Comparison of ENCODE assay signal across 17 cellular contexts in the genomic region with DNA sequence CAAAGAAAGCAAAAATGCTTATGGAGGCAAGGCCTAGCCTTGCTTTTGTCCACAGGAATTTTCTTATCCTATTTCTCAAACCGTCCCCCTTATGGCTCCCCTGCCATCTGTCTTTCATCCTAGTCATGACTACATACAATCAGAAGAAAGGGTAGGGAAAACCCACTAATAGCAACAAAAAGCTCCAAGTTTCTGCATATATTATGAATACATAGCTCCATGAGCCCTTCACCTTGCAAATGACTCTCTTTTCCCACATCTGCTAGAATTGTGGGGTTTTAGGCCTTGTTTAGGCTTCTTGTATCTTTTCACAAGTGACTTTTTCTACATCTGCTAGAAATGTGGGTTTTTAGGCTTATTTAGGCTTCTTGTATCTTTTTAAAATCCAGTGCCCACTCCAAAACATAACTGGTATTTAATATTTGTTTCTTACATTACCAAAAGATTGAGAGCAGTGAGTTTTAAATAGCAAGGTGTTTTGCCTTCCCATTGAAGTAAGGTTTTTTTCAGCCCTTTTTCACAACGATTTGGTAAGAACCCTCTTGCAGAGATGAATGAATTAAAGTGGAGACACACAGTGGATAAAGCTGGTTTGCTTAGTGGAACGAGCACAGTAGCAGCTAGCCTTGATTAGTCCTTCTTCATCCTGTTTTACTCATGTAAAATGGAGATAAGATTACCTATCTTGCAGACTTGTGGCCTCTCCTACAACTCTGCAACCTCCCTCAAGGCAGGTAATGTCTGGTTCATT. TPM values are rescaled to one million over a fixed set of nuclear protein-coding genes. Genes with fewer than 3 reads are reported as not detected.
A peak's percentile ranks its signal among the peaks of the same experiment; 100 is the strongest.
DNase-seq lines count a peak whose midpoint lies in the region; ATAC-seq, FAIRE-seq and TF ChIP-seq lines count a peak whose summit lies in the region.
"Had no signal": no experiment of that assay in that cellular context is flagged by ENCODE, and none has a peak within 500 bp of the region (broad histone marks: within the 10 kb centered on the region; RNA-seq: fewer than 3 reads in every experiment).

No MANE protein-coding gene starts in this region.

- no peak for TF ChIP-seq RAD21 in HepG2 (CRISPR knock-in tag; IDR thresholded peaks at IDR 0.05)
- no peak for TF ChIP-seq RAD21 in GM12878 (IDR thresholded peaks at IDR 0.05; ENCODE audit: insufficient read depth, low read depth, low read length)

- H2AFZ ChIP-seq in HepG2 (ENCODE audit: low read length) (no peak overlapping the region), GM12878 (ENCODE audit: control insufficient read depth, low read depth, low read length) (no peak overlapping the region), keratinocyte (ENCODE audit: control insufficient read depth, low read length) (no peak overlapping the region)

- dilution Hi-C loops in keratinocyte (cut with MboI; ENCODE audit: extremely low pct_ligation_motif_present, low sequenced_read_pairs) = loop anchor here (25.0 kb wide), 1 partner anchor 152 kb away; no protein-coding TSS in a partner anchor

- H3K27me3 ChIP-seq in HepG2 (ENCODE audit: control insufficient read depth in 1 of 2, insufficient read depth in 2 of 2, low read length in 2 of 2) = no peaks in the 10 kb centered on the region; a peak in 1 of 5 replicates
- H3K27me3 ChIP-seq in right lobe of liver = no peaks in the 10 kb centered on the region
- H3K27me3 ChIP-seq in GM12878 (replicated peaks in 1 of 2; ENCODE audit: control insufficient read depth in 2 of 2, insufficient read depth in 2 of 2, low read length in 1 of 2) = no peaks in the 10 kb centered on the region
- no peaks in the 10 kb centered on the region for H3K27me3 ChIP-seq in keratinocyte (ENCODE audit: control insufficient read depth, extremely low read depth, insufficient read depth, low read length)
- H3K27me3 ChIP-seq in upper lobe of right lung = no peaks in the 10 kb centered on the region
- H3K27me3 ChIP-seq in MG63 = no peaks in the 10 kb centered on the region

- ATAC-seq in HepG2 (no peak), right lobe of liver (no peak), GM12878 (no peak), upper lobe of right lung (no peak), HG03175 (IDR thresholded peaks at IDR 0.05; ENCODE audit: unreplicated experiment) (no peak)
- ATAC-seq: stimulated activated naive B cell treated with anti-CD40 and anti-IgM and Interleukin-4, amounts not matched to agents 10 μg/mL and 1 μg/mL and 100 μg/mL, for 72 hours had no signal

- DNase-seq in HepG2 (ENCODE audit: low spot score) = no peak
- DNase-seq in right lobe of liver = no peak
- DNase-seq in GM12878 (ENCODE audit: low read depth, low spot score) = no peak
- DNase-seq in keratinocyte (ENCODE audit: low read depth, low spot score) = no peak
- DNase-seq in upper lobe of right lung = no peak
- no peak for DNase-seq in MG63
- no peak for DNase-seq in NCI-H146 (lab: John Stamatoyannopoulos, UW)
- DNase-seq: anterior cingulate cortex; DMS79 treated with DMSO at 0.1 percent for 48 hours; NCI-H1105 treated with DMSO at 0.1 percent for 48 hours; NCI-H510A treated with DMSO at 0.1 percent for 48 hours; SHP77; stimulated activated CD4-positive, alpha-beta T cell treated with anti-CD3 and anti-CD28 coated beads, Interleukin-2, amount 100 ng/mL, for 48 hours; stimulated activated naive B cell treated with anti-CD40 and anti-IgM and Interleukin-4, amounts not matched to agents 10 μg/mL and 1 μg/mL and 100 μg/mL, for 72 hours had no signal

- no peak for TF ChIP-seq POLR2A in HepG2 (IDR thresholded peaks at IDR 0.05; ENCODE audit: insufficient read depth in 1 of 2, low read depth in 2 of 2, low read length in 2 of 2)
- TF ChIP-seq POLR2A in right lobe of liver (IDR thresholded peaks at IDR 0.05) = no peak
- no peak for TF ChIP-seq POLR2A in GM12878 (IDR thresholded peaks at IDR 0.05; ENCODE audit: low read depth, low read length)

- RAD21 ChIA-PET in GM12878 (lab: Charles Lee; ENCODE audit: unreplicated experiment) = interaction anchor here (0.6 to 11.0 kb wide), 6 partner anchors 22 to 128 kb away, joined by 3 to 225 read pairs (median 3); no protein-coding TSS in a partner anchor

- BruUV-seq in HepG2 (replicated peaks; lab: Mats Ljungman, UMichigan) (no TSS peak), GM12878 (replicated peaks; lab: Mats Ljungman, UMichigan) (no TSS peak)

- H3K27ac ChIP-seq in HepG2 (ENCODE audit: extremely low read length, insufficient read depth, low read length) (peak overlapping the region; percentile 6), right lobe of liver (no peak overlapping the region), GM12878 (ENCODE audit: control insufficient read depth, insufficient read depth) (no peak overlapping the region), keratinocyte (ENCODE audit: control insufficient read depth, insufficient read depth, low read length) (peak overlapping the region; percentile 87), upper lobe of right lung (peak overlapping the region; percentile 26)

- H3K4me3 ChIP-seq in HepG2 (replicated peaks in 1 of 3; ENCODE audit: insufficient read depth in 1 of 3, low read depth in 2 of 3, low read length in 3 of 3) = no peak overlapping the region
- no peak overlapping the region for H3K4me3 ChIP-seq in right lobe of liver
- no peak overlapping the region for H3K4me3 ChIP-seq in GM12878
- no peak overlapping the region for H3K4me3 ChIP-seq in keratinocyte (ENCODE audit: control insufficient read depth in 2 of 3, extremely low read depth in 1 of 3, insufficient read depth in 2 of 3, low read depth in 1 of 3, low read length in 3 of 3)
- no peak overlapping the region for H3K4me3 ChIP-seq in upper lobe of right lung
- H3K4me3 ChIP-seq in MG63 = no peak overlapping the region

- CTCF ChIA-PET in HepG2 (lab: Yijun Ruan, JAX; ENCODE audit: low intra/inter-chr PET ratio, low total read pairs) = no interaction called here
- CTCF ChIA-PET in GM12878 (lab: Yijun Ruan, JAX) = interaction anchor here (0.7 to 8.6 kb wide), 10 partner anchors 32 to 156 kb away, joined by 3 to 107 read pairs (median 4); no protein-coding TSS in a partner anchor

- no peaks in the 10 kb centered on the region for H3K9me1 ChIP-seq in keratinocyte (ENCODE audit: control insufficient read depth, extremely low read depth, insufficient read depth, low read length)

- no peak overlapping the region for H3K9ac ChIP-seq in HepG2 (ENCODE audit: insufficient read depth, low read depth, low read length)
- no peak overlapping the region for H3K9ac ChIP-seq in GM12878 (ENCODE audit: control insufficient read depth, insufficient read depth, low read length)
- peak overlapping the region; percentile 99 for H3K9ac ChIP-seq in keratinocyte (ENCODE audit: control insufficient read depth, extremely low read depth, insufficient read depth, low read length)

- H3K79me2 ChIP-seq in HepG2 (ENCODE audit: insufficient read depth, low read length) = peaks cover 28% of the 10 kb centered on the region
- peaks cover 25% of the 10 kb centered on the region for H3K79me2 ChIP-seq in GM12878 (ENCODE audit: control insufficient read depth, insufficient read depth, low read length)
- H3K79me2 ChIP-seq in keratinocyte (ENCODE audit: control insufficient read depth, insufficient read depth, low read length) = peaks cover 25% of the 10 kb centered on the region

- intact Hi-C loops in HepG2 (cut with micrococcal nuclease; ENCODE audit: unreplicated experiment) (loop anchor here (1.0 to 5.0 kb wide), 3 partner anchors 8 to 262 kb away; no protein-coding TSS in a partner anchor), right lobe of liver (cut with DNase I) (no loop called here), GM12878 (cut with micrococcal nuclease; ENCODE audit: unreplicated experiment) (loop anchor here (5.0 to 10.0 kb wide), 4 partner anchors 43 to 355 kb away; a partner anchor contains a TSS), upper lobe of right lung (cut with DNase I) (no loop called here)

- H3K4me1 ChIP-seq in HepG2 (ENCODE audit: insufficient read depth, low read length) = peaks cover 27% of the 10 kb centered on the region
- H3K4me1 ChIP-seq in right lobe of liver = peaks cover 0 to 13% (median 3%) of the 10 kb centered on the region in 4 donors
- peaks cover 4% of the 10 kb centered on the region for H3K4me1 ChIP-seq in GM12878 (ENCODE audit: control insufficient read depth, insufficient read depth, low read length)
- H3K4me1 ChIP-seq in keratinocyte (ENCODE audit: control insufficient read depth, extremely low read depth, insufficient read depth, low read length) = peaks cover 12% of the 10 kb centered on the region
- H3K4me1 ChIP-seq in upper lobe of right lung = peaks cover 19% of the 10 kb centered on the region

- SMC1A ChIA-PET in GM12878 (lab: Charles Lee; ENCODE audit: uncharacterized antibody, unreplicated experiment) = interaction anchor here (0.8 to 11.4 kb wide), 12 partner anchors 11 to 157 kb away, joined by 3 to 197 read pairs (median 3); no protein-coding TSS in a partner anchor

- 71% methylated on average over 3 of the region's 3 CpGs for WGBS in HepG2 (ENCODE audit: low lambda C conversion rate)
- 32% methylated on average over 3 of the region's 3 CpGs for WGBS in right lobe of liver (ENCODE audit: insufficient coverage, low coverage, low lambda C conversion rate, missing lambda C conversion rate)
- 58% methylated on average over 3 of the region's 3 CpGs for WGBS in GM12878 (ENCODE audit: insufficient coverage, insufficient replicate concordance, low lambda C conversion rate, missing lambda C conversion rate)

- H3K36me3 ChIP-seq in HepG2 (replicated peaks in 1 of 2; ENCODE audit: control insufficient read depth in 1 of 2, insufficient read depth in 2 of 2, low read length in 2 of 2) (peaks cover 1 to 14% of the 10 kb centered on the region in 2 experiments; a peak in 2 of 5 replicates), right lobe of liver (peaks cover 0 to 19% (median 5%) of the 10 kb centered on the region in 4 donors), GM12878 (ENCODE audit: control insufficient read depth in 2 of 2, insufficient read depth in 2 of 2, low read length in 1 of 2) (0 out of 4 replicates have a peak, but pooled peaks cover 0 to 3% of the 10 kb centered on the region in 2 experiments), keratinocyte (ENCODE audit: control insufficient read depth in 2 of 2, extremely low read depth in 1 of 2, insufficient read depth in 2 of 2, low read length in 2 of 2) (peaks cover 6 to 29% of the 10 kb centered on the region in 2 experiments), upper lobe of right lung (peaks cover 24% of the 10 kb centered on the region), MG63 (peaks cover 55% of the 10 kb centered on the region)

- TF ChIP-seq EP300 in HepG2 (IDR thresholded peaks at IDR 0.05; ENCODE audit: low read depth in 2 of 2, low read length in 2 of 2) (no peak), HepG2 (CRISPR knock-in tag; IDR thresholded peaks at IDR 0.05; ENCODE audit: borderline replicate concordance) (no peak), GM12878 (IDR thresholded peaks at IDR 0.05; ENCODE audit: borderline replicate concordance in 1 of 2, control insufficient read depth in 1 of 2, low read depth in 2 of 2, low read length in 2 of 2) (no peak)

- FAIRE-seq in HepG2 (lab: Jason Lieb, UNC) (no peak), GM12878 (lab: Jason Lieb, UNC) (no peak), keratinocyte (lab: Jason Lieb, UNC) (peak; percentile 13)
- FAIRE-seq: GM12892, TTC549 had no signal

- TF ChIP-seq CTCF in HepG2 (CRISPR knock-in tag; IDR thresholded peaks at IDR 0.05) (no peak), right lobe of liver (IDR thresholded peaks at IDR 0.05) (no peak), GM12878 (IDR thresholded peaks at IDR 0.05 in 2 of 3, conservative IDR thresholded peaks at IDR 0.05 in 1 of 3; ENCODE audit: control insufficient read depth in 2 of 3, extremely low read depth in 1 of 3, insufficient read depth in 1 of 3, low read depth in 3 of 3, low read length in 3 of 3) (no peak), keratinocyte (optimal IDR thresholded peaks at IDR 0.05 in 1 of 3, IDR thresholded peaks at IDR 0.05 in 1 of 3, conservative IDR thresholded peaks at IDR 0.05 in 1 of 3; ENCODE audit: extremely low read depth in 1 of 3, insufficient read depth in 2 of 3, low read length in 3 of 3) (no peak), upper lobe of right lung (IDR thresholded peaks at IDR 0.05) (no peak)

- POLR2A ChIA-PET in HepG2 (lab: Yijun Ruan, JAX) = interaction anchor here (1.0 to 2.2 kb wide), 5 partner anchors 11 to 149 kb away, joined by 3 to 11 read pairs (median 3); no protein-coding TSS in a partner anchor
- POLR2A ChIA-PET in GM12878 (lab: Charles Lee) = interaction anchor here (1.4 to 2.1 kb wide), 4 partner anchors 15 to 132 kb away, joined by 3 to 5 read pairs (median 4); no protein-coding TSS in a partner anchor

- no peaks in the 10 kb centered on the region for H3K9me3 ChIP-seq in HepG2 (ENCODE audit: low read length)
- H3K9me3 ChIP-seq in right lobe of liver = no peaks in the 10 kb centered on the region
- H3K9me3 ChIP-seq in GM12878 (replicated peaks; ENCODE audit: control insufficient read depth, insufficient read depth, low read length) = no peaks in the 10 kb centered on the region; the same call in 2 of the 3 replicates
- H3K9me3 ChIP-seq in keratinocyte (ENCODE audit: control insufficient read depth, low read depth, low read length) = no peaks in the 10 kb centered on the region
- no peaks in the 10 kb centered on the region for H3K9me3 ChIP-seq in upper lobe of right lung
- H3K9me3 ChIP-seq in MG63 = no peaks in the 10 kb centered on the region

- in situ Hi-C loops in HepG2 (cut with HindIII; ENCODE audit: extremely low pct_ligation_motif_present, low pct_unique_long_range_greater_than_20kb) = loop anchor here (5.0 to 10.0 kb wide), 2 partner anchors 73 to 125 kb away; no protein-coding TSS in a partner anchor
- in situ Hi-C loops in GM12878 (cut with MboI) = no loop called here

- H3K4me2 ChIP-seq in HepG2 (ENCODE audit: low read depth, low read length) (no peak overlapping the region), GM12878 (ENCODE audit: control insufficient read depth, insufficient read depth) (no peak overlapping the region), keratinocyte (ENCODE audit: control insufficient read depth, extremely low read depth, insufficient read depth, low read depth, low read length) (no peak overlapping the region)

- H4K20me1 ChIP-seq in HepG2 (ENCODE audit: insufficient read depth, low read length) (peaks cover 15% of the 10 kb centered on the region), GM12878 (ENCODE audit: control insufficient read depth, insufficient read depth) (no peaks in the 10 kb centered on the region), keratinocyte (ENCODE audit: control insufficient read depth, extremely low read depth, insufficient read depth, low read length) (peaks cover 12% of the 10 kb centered on the region)

RNA-seq across cellular contexts. Expression of a gene that starts 4.4 kb away (rescaled TPM):
- 25.0 and 46.2 TPM in 2 replicates for total RNA-seq in HepG2 (2016; rRNA removed; fragmentation: Illumina TruSeq; extraction: Trizol)
- total RNA-seq in HepG2 (2016; cell fraction: cytosol; rRNA removed; fragmentation: Illumina TruSeq; extraction: Trizol; ENCODE audit: low read depth) = 21.8 and 26.9 TPM in 2 replicates
- total RNA-seq in HepG2 (2016; cell fraction: insoluble cytoplasmic fraction; rRNA removed; fragmentation: Illumina TruSeq; extraction: Trizol) = 23.2 and 49.2 TPM in 2 replicates
- 27.1 and 30.4 TPM in 2 replicates for total RNA-seq in HepG2 (2016; cell fraction: membrane; rRNA removed; fragmentation: Illumina TruSeq; extraction: Trizol)
- 59.8 and 64.1 TPM in 2 replicates for total RNA-seq in HepG2 (2016; cell fraction: nucleus; rRNA removed; fragmentation: Illumina TruSeq; extraction: Trizol)
- polyA plus RNA-seq in HepG2 (2011; rRNA removed) = 33.2 and 36.2 TPM in 2 replicates
- 30.4 and 31.8 TPM in 2 replicates for polyA plus RNA-seq in HepG2 (2011; cell fraction: cytosol; rRNA removed)
- polyA plus RNA-seq in HepG2 (2011; cell fraction: nucleus; rRNA removed) = 131 and 138 TPM in 2 replicates
- polyA plus RNA-seq in HepG2 (2012) = 49.0 and 63.8 TPM in 2 replicates
- polyA plus RNA-seq in HepG2 (2016; cell fraction: cytosol; fragmentation: Illumina TruSeq; extraction: Trizol; ENCODE audit: low read depth) = 24.1 and 25.0 TPM in 2 replicates
- polyA plus RNA-seq in HepG2 (2016; cell fraction: insoluble cytoplasmic fraction; fragmentation: Illumina TruSeq; extraction: Trizol; ENCODE audit: low read depth) = 48.7 and 51.1 TPM in 2 replicates
- polyA plus RNA-seq in HepG2 (2016; cell fraction: membrane; fragmentation: Illumina TruSeq; extraction: Trizol; ENCODE audit: low read depth) = 26.6 and 28.9 TPM in 2 replicates
- 151 and 156 TPM in 2 replicates for polyA plus RNA-seq in HepG2 (2016; cell fraction: nucleus; fragmentation: Illumina TruSeq; extraction: Trizol; ENCODE audit: insufficient read depth, low read depth)
- polyA minus RNA-seq in HepG2 (2011; rRNA and poly(A)+ RNA removed; ENCODE audit: low replicate concordance) = 1.4 and 17.0 TPM in 2 replicates
- polyA minus RNA-seq in HepG2 (2011; cell fraction: cytosol; rRNA and poly(A)+ RNA removed) = 11.3 and 13.7 TPM in 2 replicates
- polyA minus RNA-seq in HepG2 (2011; cell fraction: nucleus; rRNA and poly(A)+ RNA removed) = 60.7 and 75.2 TPM in 2 replicates
- total RNA-seq in right lobe of liver = 10 to 100 TPM; 14.1 to 66.4 (median 43.6) TPM
- 18.1 and 22.4 TPM in 2 replicates for total RNA-seq in GM12878 (2013; cell fraction: nucleolus; rRNA removed)
- 18.4 and 19.7 TPM in 2 replicates for total RNA-seq in GM12878 (2014; rRNA removed)
- 13.0 and 14.6 TPM in 2 replicates for total RNA-seq in GM12878 (2014; rRNA removed; fragmentation: Illumina TruSeq; extraction: Trizol)
- total RNA-seq in GM12878 (2021) = 25.7 and 26.1 TPM in 2 replicates
- polyA plus RNA-seq in GM12878 (2011; ENCODE audit: low read depth) = 14.5 TPM
- polyA plus RNA-seq in GM12878 (2011; rRNA removed) = 20.6 and 27.8 TPM in 2 replicates
- polyA plus RNA-seq in GM12878 (2011; cell fraction: cytosol; rRNA removed) = 24.3 and 24.4 TPM in 2 replicates
- 41.6 and 53.4 TPM in 2 replicates for polyA plus RNA-seq in GM12878 (2011; cell fraction: nucleus; rRNA removed)
- polyA plus RNA-seq in GM12878 (2012) = 31.6 and 44.9 TPM in 2 replicates
- 16.1 and 29.0 TPM in 2 replicates for polyA plus RNA-seq in GM12878 (2014; fragmentation: Illumina TruSeq; extraction: Trizol)
- 1 to 10 TPM; 4.7 to 9.3 TPM for polyA plus RNA-seq in GM12878 (2014; fragmentation: Nextera tagmentation; extraction: Ambion mirVana)
- polyA plus RNA-seq in GM12878 (2014; rRNA removed) = 18.7 and 20.0 TPM in 2 replicates
- polyA plus RNA-seq in GM12878 (2016; fragmentation: Nextera tagmentation; extraction: Ambion mirVana) = 10 to 100 TPM; 41.2 to 48.9 TPM
- 5.9 and 6.2 TPM in 2 replicates for polyA minus RNA-seq in GM12878 (2011; rRNA and poly(A)+ RNA removed)
- 8.7 and 13.5 TPM in 2 replicates for polyA minus RNA-seq in GM12878 (2011; cell fraction: cytosol; rRNA and poly(A)+ RNA removed)
- polyA minus RNA-seq in GM12878 (2011; cell fraction: nucleus; rRNA and poly(A)+ RNA removed) = 29.6 and 39.4 TPM in 2 replicates
- polyA plus RNA-seq in keratinocyte = 109 to 151 TPM (median 124 TPM) in 3 replicates
- 1,390 TPM for polyA plus RNA-seq in keratinocyte (2011; ENCODE audit: low read depth)
- polyA plus RNA-seq in keratinocyte (2011; cell fraction: cytosol; rRNA removed) = 126 and 131 TPM in 2 replicates
- polyA plus RNA-seq in keratinocyte (2011; cell fraction: nucleus; rRNA removed) = 339 and 428 TPM in 2 replicates
- polyA plus RNA-seq in keratinocyte (2012; ENCODE audit: low replicate concordance) = 154 and 570 TPM in 2 replicates
- 14.5 to 23.3 TPM (median 21.1 TPM) in 3 replicates for polyA minus RNA-seq in keratinocyte
- 74.4 TPM for polyA minus RNA-seq in keratinocyte (2011; cell fraction: cytosol; rRNA and poly(A)+ RNA removed)
- polyA minus RNA-seq in keratinocyte (2011; cell fraction: nucleus; rRNA and poly(A)+ RNA removed) = 88.8 and 96.5 TPM in 2 replicates
- total RNA-seq in upper lobe of right lung = 16.4 TPM
- total RNA-seq in MG63 (2014; rRNA removed; shearing (Covaris generic); ENCODE audit: low replicate concordance) = 16.5 and 20.5 TPM in 2 replicates

Comparison
In these comparisons a context has a peak if more than half of its experiments do, and no peak if none do; other contexts are left out.
1. H3K27ac ChIP-seq: peak in HepG2 (single experiment), keratinocyte (single experiment) and upper lobe of right lung (single experiment); none in right lobe of liver (0 of 3) and GM12878 (single experiment).
2. intact Hi-C loops: an anchor here in HepG2 (1.0 to 5.0 kb wide) and GM12878 (5.0 to 10.0 kb wide); none called in right lobe of liver and upper lobe of right lung.